Comparison of ENCODE assay signal across 6 cellular contexts in genomic region chr5:137333461-137333860, GRCh38.
"Had no signal": no experiment of that assay in that cellular context is flagged by ENCODE, and none has a peak within 500 bp of the region (broad histone marks: within the 10 kb centered on the region; RNA-seq: fewer than 3 reads in every experiment).

No MANE protein-coding gene starts in this region.

- H3K27ac Mint-ChIP-seq: GM23338, H9, IgD-negative memory B cell had no signal

- DNase-seq: H9, HCEC 1CT, KBM-7 had no signal

- H3K4me3 ChIP-seq: GM23338 had no signal

- H3K9me3 Mint-ChIP-seq: GM23338, H9, IgD-negative memory B cell had no signal

- H3K36me3 Mint-ChIP-seq: IgD-negative memory B cell had no signal

- H3K27ac ChIP-seq: HL-60 had no signal

- H3K4me1 Mint-ChIP-seq: IgD-negative memory B cell had no signal

- H3K4me3 Mint-ChIP-seq: GM23338, H9 had no signal
